ENCODE assay signal across 11 cellular contexts in genomic region chr1:23475134-23475628, GRCh38. TPM values are rescaled to one million over a fixed set of nuclear protein-coding genes. Genes with fewer than 3 reads are reported as not detected.
DNase-seq lines count a peak whose midpoint lies in the region; ATAC-seq, FAIRE-seq and TF ChIP-seq lines count a peak whose summit lies in the region.
"Had no signal": no experiment of that assay in that cellular context is flagged by ENCODE, and none has a peak within 500 bp of the region (broad histone marks: within the 10 kb centered on the region; RNA-seq: fewer than 3 reads in every experiment).

No MANE protein-coding gene starts in this region.

- peak overlapping the region in 1 of 2 experiments; percentile 57 for H2BK12ac ChIP-seq in mesenchymal stem cell (ENCODE audit: low read length in 2 of 2)

- H3K4ac ChIP-seq in mesenchymal stem cell (ENCODE audit: low read depth in 1 of 2, low read length in 2 of 2): peak overlapping the region in 1 of 2 experiments; percentile 42

- H3K27me3 Mint-ChIP-seq in activated T-cell treated with anti-CD3 and anti-CD28 coated beads, Interleukin-2, amount 50 U/mL, for 72 hours (ENCODE audit: low read depth): peaks cover 6% of the 10 kb centered on the region
- H3K27me3 Mint-ChIP-seq in effector memory CD8-positive, alpha-beta T cell: peaks cover 13 to 24% of the 10 kb centered on the region in 2 donors

- FAIRE-seq in bronchial epithelial cell (lab: Jason Lieb, UNC): no peak

- no peak overlapping the region for H3K4me3 ChIP-seq in AG09309 (ENCODE audit: control insufficient read depth, low read depth, low read length)
- no peak overlapping the region for H3K4me3 ChIP-seq in bronchial epithelial cell (ENCODE audit: low read depth, low read length)
- H3K4me3 ChIP-seq in mesenchymal stem cell (ENCODE audit: insufficient read depth in 1 of 2, low read depth in 1 of 2, low read length in 2 of 2): no peak overlapping the region

- H2BK15ac ChIP-seq in mesenchymal stem cell (ENCODE audit: low read depth, poor library complexity, severe bottlenecking): no peak overlapping the region

- peak overlapping the region in 1 of 2 experiments; percentile 67 for H3K18ac ChIP-seq in mesenchymal stem cell (ENCODE audit: low read depth in 1 of 2, low read length in 2 of 2)

- no peaks in the 10 kb centered on the region for H3K4me1 Mint-ChIP-seq in activated T-cell treated with anti-CD3 and anti-CD28 coated beads, Interleukin-2, amount 50 U/mL, for 72 hours (ENCODE audit: low read depth)
- H3K4me1 Mint-ChIP-seq in effector memory CD8-positive, alpha-beta T cell (ENCODE audit: low read depth in 2 of 2): no peaks in the 10 kb centered on the region

- peak overlapping the region; percentile 20 for H3K9ac ChIP-seq in mesenchymal stem cell (ENCODE audit: low read length)

- peaks cover 19% of the 10 kb centered on the region for H3K4me1 ChIP-seq in mesenchymal stem cell (ENCODE audit: control insufficient read depth, insufficient read depth, low read depth, low read length)

- H3K27me3 ChIP-seq in bronchial epithelial cell (ENCODE audit: control insufficient read depth, insufficient read depth, low read length): no peaks in the 10 kb centered on the region
- H3K27me3 ChIP-seq in mesenchymal stem cell (ENCODE audit: control insufficient read depth in 1 of 2, insufficient read depth in 1 of 2, low read length in 2 of 2): no peaks in the 10 kb centered on the region

- H3K4me2 ChIP-seq in mesenchymal stem cell (ENCODE audit: low read length, poor library complexity, severe bottlenecking): no peak overlapping the region

- no peak overlapping the region for H2BK5ac ChIP-seq in mesenchymal stem cell (ENCODE audit: low read depth, low read length, poor library complexity, severe bottlenecking)

- H3K27ac ChIP-seq in mesenchymal stem cell (ENCODE audit: low read length, poor library complexity, severe bottlenecking): no peak overlapping the region

- H2BK120ac ChIP-seq in mesenchymal stem cell (ENCODE audit: low read depth, low read length): no peak overlapping the region

- no peaks in the 10 kb centered on the region for H3K9me3 Mint-ChIP-seq in activated T-cell treated with anti-CD3 and anti-CD28 coated beads, Interleukin-2, amount 50 U/mL, for 72 hours
- H3K9me3 Mint-ChIP-seq in effector memory CD8-positive, alpha-beta T cell: no peaks in the 10 kb centered on the region

- no peak overlapping the region for H3K23ac ChIP-seq in mesenchymal stem cell (ENCODE audit: low read length in 2 of 2)

- H4K8ac ChIP-seq in mesenchymal stem cell (ENCODE audit: low read length): no peak overlapping the region

- no peak for ATAC-seq in activated T-cell treated with anti-CD3 and anti-CD28 coated beads, Interleukin-2, amount 50 U/mL, for 72 hours (replicated peaks in 1 of 2)
- ATAC-seq in effector memory CD8-positive, alpha-beta T cell (replicated peaks): no peak

- 66% methylated on average over 6 of the region's 6 CpGs for WGBS in mesenchymal stem cell

- no peaks in the 10 kb centered on the region for H3K9me3 ChIP-seq in mesenchymal stem cell (ENCODE audit: control insufficient read depth, low read length)

- H3K14ac ChIP-seq in mesenchymal stem cell (ENCODE audit: low read length in 2 of 2): no peak overlapping the region

- H3K79me1 ChIP-seq in mesenchymal stem cell (replicated peaks; ENCODE audit: low read length, poor library complexity, severe bottlenecking): peaks cover 38% of the 10 kb centered on the region

- H3K36me3 Mint-ChIP-seq in activated T-cell treated with anti-CD3 and anti-CD28 coated beads, Interleukin-2, amount 50 U/mL, for 72 hours (ENCODE audit: insufficient read depth in 2 of 2): no peaks in the 10 kb centered on the region
- H3K36me3 Mint-ChIP-seq in effector memory CD8-positive, alpha-beta T cell (ENCODE audit: insufficient read depth): no peaks in the 10 kb centered on the region

- no peak overlapping the region for H3K4me3 Mint-ChIP-seq in activated T-cell treated with anti-CD3 and anti-CD28 coated beads, Interleukin-2, amount 50 U/mL, for 72 hours
- no peak overlapping the region for H3K4me3 Mint-ChIP-seq in effector memory CD8-positive, alpha-beta T cell

- peak; percentile 92 for DNase-seq in AG09309 (ENCODE audit: low read depth)
- peak; percentile 97 for DNase-seq in M059J (ENCODE audit: low read depth)
- DNase-seq in bronchial epithelial cell (ENCODE audit: low read depth): peak; percentile 80
- peak; percentile 81 for DNase-seq in mesenchymal stem cell
- DNase-seq in activated T-cell treated with anti-CD3 and anti-CD28 coated beads, Interleukin-2, amount 50 U/mL, for 72 hours: no peak
- DNase-seq in SW 1271 (lab: John Stamatoyannopoulos, UW): no peak
- no peak for DNase-seq in effector memory CD8-positive, alpha-beta T cell
- DNase-seq in stimulated activated CD4-positive, alpha-beta T cell treated with anti-CD3 and anti-CD28 coated beads, Interleukin-15, amount 100 ng/mL, for 24 hours: no peak
- DNase-seq: DMS153, NCI-H510A treated with DMSO at 0.1 percent for 48 hours, T-helper 9 cell had no signal

- no peak overlapping the region for H2AFZ ChIP-seq in mesenchymal stem cell (ENCODE audit: low read depth, low read length)

- no peak overlapping the region for H2AK5ac ChIP-seq in mesenchymal stem cell (ENCODE audit: low read length, severe bottlenecking)

- TF ChIP-seq CTCF in AG09309 (IDR thresholded peaks at IDR 0.05; ENCODE audit: control insufficient read depth, insufficient read depth, low read depth, low read length, missing control alignments): no peak
- TF ChIP-seq CTCF in bronchial epithelial cell (IDR thresholded peaks at IDR 0.05; ENCODE audit: insufficient read depth, low read length, severe bottlenecking): no peak

- H3K36me3 ChIP-seq in bronchial epithelial cell (ENCODE audit: control insufficient read depth, insufficient read depth, low read length) (no peaks in the 10 kb centered on the region), mesenchymal stem cell (ENCODE audit: control insufficient read depth in 1 of 2, insufficient read depth in 2 of 2, low read depth in 1 of 2, low read length in 2 of 2) (peaks cover 7 to 8% of the 10 kb centered on the region in 2 experiments)

- H3K27ac Mint-ChIP-seq in activated T-cell treated with anti-CD3 and anti-CD28 coated beads, Interleukin-2, amount 50 U/mL, for 72 hours: no peak overlapping the region
- H3K27ac Mint-ChIP-seq in effector memory CD8-positive, alpha-beta T cell: no peak overlapping the region

- no peak overlapping the region for H4K91ac ChIP-seq in mesenchymal stem cell (ENCODE audit: low read length)

RNA-seq across cellular contexts. Expression of gene ASAP3, which starts 8.8 kb away (rescaled TPM):
- total RNA-seq in M059J (2014; rRNA removed; shearing (Covaris generic)): 6.7 and 13.7 TPM in 2 replicates
- 1.8 and 21.4 TPM in 2 replicates for total RNA-seq in bronchial epithelial cell
- polyA plus RNA-seq in mesenchymal stem cell (2013, experiment 1 of 2): 18.6 TPM
- polyA plus RNA-seq in mesenchymal stem cell (2013, experiment 2 of 2): 18.9 TPM
- total RNA-seq in activated T-cell treated with anti-CD3 and anti-CD28 coated beads, Interleukin-2, amount 50 U/mL, for 72 hours: 1 to 10 TPM in 1 of 2 donors, under 1 TPM in 1; 0.51 to 1.0 TPM

RNA-seq across cellular contexts. Expression of gene TCEA3, which starts 50.6 kb away (rescaled TPM):
- 0.07 and 0.30 TPM in 2 replicates for total RNA-seq in M059J (2014; rRNA removed; shearing (Covaris generic))
- 6.6 and 10.5 TPM in 2 replicates for total RNA-seq in bronchial epithelial cell
- polyA plus RNA-seq in mesenchymal stem cell (2013, experiment 1 of 2): 27.4 TPM
- polyA plus RNA-seq in mesenchymal stem cell (2013, experiment 2 of 2): 25.9 TPM
- total RNA-seq in activated T-cell treated with anti-CD3 and anti-CD28 coated beads, Interleukin-2, amount 50 U/mL, for 72 hours: 1 to 10 TPM; 4.7 to 6.1 TPM

RNA-seq across cellular contexts. Expression of gene E2F2, which starts 55.9 kb away (rescaled TPM):
- total RNA-seq in M059J (2014; rRNA removed; shearing (Covaris generic)): 2.8 and 3.6 TPM in 2 replicates
- under 0.01 and 0.38 TPM in 2 replicates for total RNA-seq in bronchial epithelial cell
- polyA plus RNA-seq in mesenchymal stem cell (2013, experiment 1 of 2): 0.59 TPM
- 0.44 TPM for polyA plus RNA-seq in mesenchymal stem cell (2013, experiment 2 of 2)
- 10 to 100 TPM; 19.9 to 24.7 TPM for total RNA-seq in activated T-cell treated with anti-CD3 and anti-CD28 coated beads, Interleukin-2, amount 50 U/mL, for 72 hours

Comparison
In these comparisons a context has a peak if more than half of its experiments do, and no peak if none do; other contexts are left out.
1. DNase-seq: peak in AG09309 (single experiment), M059J (single experiment), bronchial epithelial cell (single experiment) and mesenchymal stem cell (single experiment); none in activated T-cell treated with anti-CD3 and anti-CD28 coated beads, Interleukin-2, amount 50 U/mL, for 72 hours (0 of 2), SW 1271 (0 of 2), effector memory CD8-positive, alpha-beta T cell (0 of 3) and stimulated activated CD4-positive, alpha-beta T cell treated with anti-CD3 and anti-CD28 coated beads, Interleukin-15, amount 100 ng/mL, for 24 hours (single experiment).